Comparison of ENCODE assay signal across 8 cellular contexts in the genomic region with DNA sequence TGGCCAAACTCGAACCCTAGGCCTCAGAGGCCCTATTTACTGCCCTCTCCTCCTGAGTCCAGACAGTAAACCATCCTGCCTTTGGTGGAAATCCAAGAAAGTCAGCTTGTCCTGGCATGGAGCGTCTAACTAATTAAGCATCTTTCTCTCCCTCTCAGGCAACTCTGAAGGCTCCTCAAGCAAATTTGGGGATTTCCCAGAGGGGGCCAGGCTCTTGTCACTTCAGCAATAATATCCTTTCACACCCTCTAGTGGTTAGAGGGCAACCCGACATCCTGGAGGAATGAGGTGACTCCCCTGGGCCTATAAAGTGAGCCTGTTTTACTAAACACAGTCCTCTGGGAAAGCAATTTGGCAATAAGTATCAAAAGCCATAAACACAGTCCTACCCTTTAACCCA.
DNase-seq lines count a peak whose midpoint lies in the region; ATAC-seq and TF ChIP-seq lines count a peak whose summit lies in the region.

No MANE protein-coding gene starts in this region.

- WGBS in aorta, 2 donors: 45 to 48% methylated on average over 3 of the region's 3 CpGs

- H3K4me2 ChIP-seq in GM23338 (no peak overlapping the region), osteoblast (ENCODE audit: insufficient read depth, low read length) (no peak overlapping the region)

- H3K27ac Mint-ChIP-seq in GM23338 (no peak overlapping the region), chondrocyte (ENCODE audit: unreplicated experiment) (no peak overlapping the region)

- peaks cover 5% of the 10 kb centered on the region; the same call in 2 of the 3 replicates for H3K9me3 Mint-ChIP-seq in GM23338
- H3K9me3 Mint-ChIP-seq in chondrocyte (ENCODE audit: low read depth): peaks cover 12% of the 10 kb centered on the region

- H3K4me3 Mint-ChIP-seq in GM23338: no peak overlapping the region
- H3K4me3 Mint-ChIP-seq in chondrocyte (ENCODE audit: unreplicated experiment): no peak overlapping the region

- peaks cover 6% of the 10 kb centered on the region for H3K27me3 Mint-ChIP-seq in GM23338 (ENCODE audit: insufficient read depth, low read depth, poor library complexity)
- H3K27me3 Mint-ChIP-seq in chondrocyte (ENCODE audit: low read depth): peaks cover 8% of the 10 kb centered on the region

- H3K4me1 Mint-ChIP-seq in GM23338: peaks cover 8% of the 10 kb centered on the region; the same call in 2 of the 3 replicates
- no peaks in the 10 kb centered on the region for H3K4me1 Mint-ChIP-seq in chondrocyte (ENCODE audit: low read depth)

- H3K36me3 Mint-ChIP-seq in GM23338 (ENCODE audit: low read depth) (no peaks in the 10 kb centered on the region), chondrocyte (ENCODE audit: low read depth) (peaks cover 4% of the 10 kb centered on the region)

- DNase-seq in GM23338 (ENCODE audit: low spot score): peak; percentile 93
- peak; percentile 84 to 90 for DNase-seq in Kasumi-1 (lab: John Stamatoyannopoulos, UW)
- DNase-seq in chondrocyte (ENCODE audit: low spot score): no peak
- no peak for DNase-seq in osteoblast (ENCODE audit: insufficient read length, low spot score, missing footprints)
- no peak for DNase-seq in aorta
- no peak for DNase-seq in NCI-H345 (lab: John Stamatoyannopoulos, UW)

- H2AFZ ChIP-seq in GM23338 (0 out of 2 replicates have a peak overlapping the region, but pooled peaks have one; percentile 8), osteoblast (ENCODE audit: low read length) (no peak overlapping the region)

- intact Hi-C loops in aorta (cut with DNase I): no loop called here

- H3K27me3 ChIP-seq in GM23338 (ENCODE audit: insufficient read depth): no peaks in the 10 kb centered on the region
- no peaks in the 10 kb centered on the region for H3K27me3 ChIP-seq in osteoblast (ENCODE audit: insufficient read depth, low read length)
- H3K27me3 ChIP-seq in aorta (ENCODE audit: control insufficient read depth in 1 of 2, insufficient read depth in 2 of 2, low read length in 1 of 2): no peaks in the 10 kb centered on the region

- H3K4me3 ChIP-seq in GM23338 (no peak overlapping the region), osteoblast (ENCODE audit: insufficient read depth, low read length) (no peak overlapping the region), aorta (ENCODE audit: low read length in 2 of 2) (no peak overlapping the region)

- H3K36me3 ChIP-seq in GM23338 (ENCODE audit: insufficient read depth): no peaks in the 10 kb centered on the region
- H3K36me3 ChIP-seq in osteoblast (ENCODE audit: insufficient read depth, low read length): no peaks in the 10 kb centered on the region
- H3K36me3 ChIP-seq in aorta (ENCODE audit: control insufficient read depth in 1 of 2, insufficient read depth in 2 of 2, low read length in 1 of 2): no peaks in the 10 kb centered on the region

- H3K79me2 ChIP-seq in GM23338 (replicated peaks; ENCODE audit: insufficient read depth): no peaks in the 10 kb centered on the region
- H3K79me2 ChIP-seq in osteoblast (ENCODE audit: insufficient read depth, low read length): no peaks in the 10 kb centered on the region

- no peaks in the 10 kb centered on the region for H3K4me1 ChIP-seq in GM23338 (ENCODE audit: insufficient read depth)
- no peaks in the 10 kb centered on the region for H3K4me1 ChIP-seq in osteoblast (ENCODE audit: insufficient read depth, low read length)
- no peaks in the 10 kb centered on the region for H3K4me1 ChIP-seq in aorta (ENCODE audit: control insufficient read depth in 1 of 2, insufficient read depth in 2 of 2, low read length in 2 of 2)

- H3K27ac ChIP-seq in GM23338 (ENCODE audit: low read depth): no peak overlapping the region
- H3K27ac ChIP-seq in VCaP: no peak overlapping the region
- no peak overlapping the region for H3K27ac ChIP-seq in osteoblast (ENCODE audit: low read depth, low read length)
- H3K27ac ChIP-seq in aorta (ENCODE audit: low read depth in 1 of 2, low read length in 2 of 2): no peak overlapping the region

- H3F3A ChIP-seq in GM23338 (replicated peaks; ENCODE audit: low read depth): no peaks in the 10 kb centered on the region

- peak; percentile 100 for ATAC-seq in GM23338
- no peak for ATAC-seq in aorta (ENCODE audit: low FRiP score)

- H3K9me3 ChIP-seq in osteoblast (ENCODE audit: low read depth, low read length): peaks cover 3% of the 10 kb centered on the region
- peaks cover 6% of the 10 kb centered on the region for H3K9me3 ChIP-seq in aorta (ENCODE audit: control insufficient read depth, low read length)

- no peaks in the 10 kb centered on the region for H4K20me1 ChIP-seq in GM23338 (replicated peaks; ENCODE audit: insufficient read depth)
- H4K20me1 ChIP-seq in osteoblast (ENCODE audit: insufficient read depth, low read length): no peaks in the 10 kb centered on the region

- peak; percentile 56 for TF ChIP-seq CTCF in GM12874 (IDR thresholded peaks at IDR 0.05; ENCODE audit: insufficient read depth, low read depth, low read length)
- peak; percentile 73 to 82 for TF ChIP-seq CTCF in GM23338 (conservative IDR thresholded peaks at IDR 0.05; ENCODE audit: low read depth in 2 of 2)
- TF ChIP-seq CTCF in VCaP (conservative IDR thresholded peaks at IDR 0.05): peak; percentile 74
- peak; percentile 75 for TF ChIP-seq CTCF in chondrocyte (IDR thresholded peaks at IDR 0.05)
- peak; percentile 45 for TF ChIP-seq CTCF in osteoblast (IDR thresholded peaks at IDR 0.05; ENCODE audit: extremely low read depth, low read depth, low read length)

- no peaks in the 10 kb centered on the region; the same call in 1 of the 2 replicates for H3K9me2 ChIP-seq in GM23338 (ENCODE audit: insufficient read depth)

TF ChIP-seq in GM23338, 12 proteins besides CTCF, POLR2A, EP300 and RAD21 (continues in another document):
- TF ChIP-seq, protein P1, sequence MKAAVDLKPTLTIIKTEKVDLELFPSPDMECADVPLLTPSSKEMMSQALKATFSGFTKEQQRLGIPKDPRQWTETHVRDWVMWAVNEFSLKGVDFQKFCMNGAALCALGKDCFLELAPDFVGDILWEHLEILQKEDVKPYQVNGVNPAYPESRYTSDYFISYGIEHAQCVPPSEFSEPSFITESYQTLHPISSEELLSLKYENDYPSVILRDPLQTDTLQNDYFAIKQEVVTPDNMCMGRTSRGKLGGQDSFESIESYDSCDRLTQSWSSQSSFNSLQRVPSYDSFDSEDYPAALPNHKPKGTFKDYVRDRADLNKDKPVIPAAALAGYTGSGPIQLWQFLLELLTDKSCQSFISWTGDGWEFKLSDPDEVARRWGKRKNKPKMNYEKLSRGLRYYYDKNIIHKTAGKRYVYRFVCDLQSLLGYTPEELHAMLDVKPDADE (IDR thresholded peaks at IDR 0.05): no peak
- TF ChIP-seq, protein P2, sequence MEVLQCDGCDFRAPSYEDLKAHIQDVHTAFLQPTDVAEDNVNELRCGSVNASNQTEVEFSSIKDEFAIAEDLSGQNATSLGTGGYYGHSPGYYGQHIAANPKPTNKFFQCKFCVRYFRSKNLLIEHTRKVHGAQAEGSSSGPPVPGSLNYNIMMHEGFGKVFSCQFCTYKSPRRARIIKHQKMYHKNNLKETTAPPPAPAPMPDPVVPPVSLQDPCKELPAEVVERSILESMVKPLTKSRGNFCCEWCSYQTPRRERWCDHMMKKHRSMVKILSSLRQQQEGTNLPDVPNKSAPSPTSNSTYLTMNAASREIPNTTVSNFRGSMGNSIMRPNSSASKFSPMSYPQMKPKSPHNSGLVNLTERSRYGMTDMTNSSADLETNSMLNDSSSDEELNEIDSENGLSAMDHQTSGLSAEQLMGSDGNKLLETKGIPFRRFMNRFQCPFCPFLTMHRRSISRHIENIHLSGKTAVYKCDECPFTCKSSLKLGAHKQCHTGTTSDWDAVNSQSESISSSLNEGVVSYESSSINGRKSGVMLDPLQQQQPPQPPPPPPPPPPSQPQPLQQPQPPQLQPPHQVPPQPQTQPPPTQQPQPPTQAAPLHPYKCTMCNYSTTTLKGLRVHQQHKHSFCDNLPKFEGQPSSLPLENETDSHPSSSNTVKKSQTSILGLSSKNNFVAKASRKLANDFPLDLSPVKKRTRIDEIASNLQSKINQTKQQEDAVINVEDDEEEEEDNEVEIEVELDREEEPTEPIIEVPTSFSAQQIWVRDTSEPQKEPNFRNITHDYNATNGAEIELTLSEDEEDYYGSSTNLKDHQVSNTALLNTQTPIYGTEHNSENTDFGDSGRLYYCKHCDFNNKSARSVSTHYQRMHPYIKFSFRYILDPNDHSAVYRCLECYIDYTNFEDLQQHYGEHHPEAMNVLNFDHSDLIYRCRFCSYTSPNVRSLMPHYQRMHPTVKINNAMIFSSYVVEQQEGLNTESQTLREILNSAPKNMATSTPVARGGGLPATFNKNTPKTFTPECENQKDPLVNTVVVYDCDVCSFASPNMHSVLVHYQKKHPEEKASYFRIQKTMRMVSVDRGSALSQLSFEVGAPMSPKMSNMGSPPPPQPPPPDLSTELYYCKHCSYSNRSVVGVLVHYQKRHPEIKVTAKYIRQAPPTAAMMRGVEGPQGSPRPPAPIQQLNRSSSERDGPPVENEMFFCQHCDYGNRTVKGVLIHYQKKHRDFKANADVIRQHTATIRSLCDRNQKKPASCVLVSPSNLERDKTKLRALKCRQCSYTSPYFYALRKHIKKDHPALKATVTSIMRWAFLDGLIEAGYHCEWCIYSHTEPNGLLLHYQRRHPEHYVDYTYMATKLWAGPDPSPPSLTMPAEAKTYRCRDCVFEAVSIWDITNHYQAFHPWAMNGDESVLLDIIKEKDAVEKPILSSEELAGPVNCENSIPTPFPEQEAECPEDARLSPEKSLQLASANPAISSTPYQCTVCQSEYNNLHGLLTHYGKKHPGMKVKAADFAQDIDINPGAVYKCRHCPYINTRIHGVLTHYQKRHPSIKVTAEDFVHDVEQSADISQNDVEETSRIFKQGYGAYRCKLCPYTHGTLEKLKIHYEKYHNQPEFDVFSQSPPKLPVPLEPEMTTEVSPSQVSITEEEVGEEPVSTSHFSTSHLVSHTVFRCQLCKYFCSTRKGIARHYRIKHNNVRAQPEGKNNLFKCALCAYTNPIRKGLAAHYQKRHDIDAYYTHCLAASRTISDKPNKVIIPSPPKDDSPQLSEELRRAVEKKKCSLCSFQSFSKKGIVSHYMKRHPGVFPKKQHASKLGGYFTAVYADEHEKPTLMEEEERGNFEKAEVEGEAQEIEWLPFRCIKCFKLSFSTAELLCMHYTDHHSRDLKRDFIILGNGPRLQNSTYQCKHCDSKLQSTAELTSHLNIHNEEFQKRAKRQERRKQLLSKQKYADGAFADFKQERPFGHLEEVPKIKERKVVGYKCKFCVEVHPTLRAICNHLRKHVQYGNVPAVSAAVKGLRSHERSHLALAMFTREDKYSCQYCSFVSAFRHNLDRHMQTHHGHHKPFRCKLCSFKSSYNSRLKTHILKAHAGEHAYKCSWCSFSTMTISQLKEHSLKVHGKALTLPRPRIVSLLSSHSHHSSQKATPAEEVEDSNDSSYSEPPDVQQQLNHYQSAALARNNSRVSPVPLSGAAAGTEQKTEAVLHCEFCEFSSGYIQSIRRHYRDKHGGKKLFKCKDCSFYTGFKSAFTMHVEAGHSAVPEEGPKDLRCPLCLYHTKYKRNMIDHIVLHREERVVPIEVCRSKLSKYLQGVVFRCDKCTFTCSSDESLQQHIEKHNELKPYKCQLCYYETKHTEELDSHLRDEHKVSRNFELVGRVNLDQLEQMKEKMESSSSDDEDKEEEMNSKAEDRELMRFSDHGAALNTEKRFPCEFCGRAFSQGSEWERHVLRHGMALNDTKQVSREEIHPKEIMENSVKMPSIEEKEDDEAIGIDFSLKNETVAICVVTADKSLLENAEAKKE (CRISPR knock-in tag; IDR thresholded peaks at IDR 0.05): no peak
- TF ChIP-seq CREB1 (CRISPR knock-in tag; IDR thresholded peaks at IDR 0.05; ENCODE audit: low read depth): no peak

Comparison
In these comparisons a context has a peak if more than half of its experiments do, and no peak if none do; other contexts are left out.
1. DNase-seq: peak in GM23338 (single experiment) and Kasumi-1 (2 of 2); none in chondrocyte (single experiment), osteoblast (single experiment), aorta (0 of 2) and NCI-H345 (single experiment).
2. Peak in every context shown above with its lines, with median percentiles within 50 percentile points of each other: CTCF ChIP-seq.